In genomic region chr2:120809151-120809550, GRCh38 we compare ENCODE assay signal across 14 cellular contexts.
"Had no signal": no experiment of that assay in that cellular context is flagged by ENCODE, and none has a peak within 500 bp of the region (broad histone marks: within the 10 kb centered on the region; RNA-seq: fewer than 3 reads in every experiment).

No MANE protein-coding gene starts in this region.

- H3K9me3 ChIP-seq: lower lobe of right lung, neutrophil, spleen had no signal

- H3K79me2 ChIP-seq: parathyroid adenoma had no signal

- H2AFZ ChIP-seq: parathyroid adenoma had no signal

- H3K4me1 ChIP-seq: lower lobe of right lung, parathyroid adenoma, spleen had no signal

- H3K4me3 ChIP-seq: lower lobe of right lung, spleen had no signal

- H3K36me3 ChIP-seq: lower lobe of right lung, neutrophil, spleen had no signal

- H3K27ac ChIP-seq: lower lobe of right lung, neutrophil, parathyroid adenoma, spleen had no signal

- ATAC-seq: activated CD4-positive, alpha-beta T cell treated with anti-CD3 and anti-CD28 coated beads for 36 hours; activated naive CD4-positive, alpha-beta T cell treated with anti-CD3 and anti-CD28 coated beads, Interleukin-2, amount 50 U/mL, for 72 hours; effector memory CD8-positive, alpha-beta T cell; lower lobe of right lung; natural killer cell; sciatic nerve; stimulated activated naive B cell treated with anti-CD40 and anti-IgM and Interleukin-4, amounts not matched to agents 10 μg/mL and 1 μg/mL and 100 μg/mL, for 72 hours had no signal

- DNase-seq: activated CD4-positive, alpha-beta T cell treated with anti-CD3 and anti-CD28 coated beads for 36 hours; activated CD4-positive, alpha-beta T cell treated with anti-CD3 and anti-CD28 coated beads, Interleukin-2, amount 50 U/mL, for 48 hours; activated gamma-delta T cell treated with Interleukin-2 at 50 U/mL for 16 hours; amniotic stem cell; effector memory CD8-positive, alpha-beta T cell; foreskin melanocyte; lower lobe of right lung; natural killer cell; spleen; stimulated activated naive B cell treated with anti-CD40 and anti-IgM and Interleukin-4, amounts not matched to agents 10 μg/mL and 1 μg/mL and 100 μg/mL, for 72 hours had no signal

- H3K9ac ChIP-seq: parathyroid adenoma had no signal
